In the genomic region with DNA sequence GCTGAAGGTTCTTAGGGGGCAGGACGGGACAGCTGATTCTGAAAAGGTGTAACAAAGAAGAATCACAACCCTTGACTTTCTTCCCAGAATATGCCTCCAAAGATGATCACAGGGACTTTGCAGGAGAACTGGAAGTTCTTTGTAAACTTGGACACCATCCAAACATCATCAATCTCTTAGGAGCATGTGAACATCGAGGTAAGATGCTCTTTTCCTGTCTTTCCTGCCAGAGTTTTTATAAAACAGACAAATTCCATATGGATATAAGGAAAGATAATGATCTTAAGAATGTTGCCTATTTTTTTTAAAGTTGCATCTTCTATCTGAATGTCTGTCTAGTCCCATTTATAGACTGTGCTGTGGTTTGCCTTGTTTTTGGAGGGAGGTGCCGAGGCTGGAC, we compare ENCODE assay signal across 8 cellular contexts.
"Had no signal": no experiment of that assay in that cellular context is flagged by ENCODE, and none has a peak within 500 bp of the region (broad histone marks: within the 10 kb centered on the region; RNA-seq: fewer than 3 reads in every experiment).

No MANE protein-coding gene starts in this region.

- H3K36me3 ChIP-seq: HAP-1 had no signal

- FAIRE-seq: HTR-8/SVneo, K562 had no signal

- H3K9me3 Mint-ChIP-seq: HFFc6 had no signal

- ATAC-seq: HCT116, K562 had no signal

- DNase-seq: GOT3, H7, HFFc6, IMR-90 had no signal

- H3K9me3 ChIP-seq: HAP-1 had no signal

- H3K4me3 ChIP-seq: HAP-1, K562 had no signal

- H3K27ac Mint-ChIP-seq: HFFc6 had no signal

- H3K4me1 ChIP-seq: HAP-1 had no signal

- H3K4me3 Mint-ChIP-seq: HFFc6 had no signal
